8 cellular contexts compared by ENCODE assay signal in genomic region chr2:176088048-176088936, GRCh38. TPM values are rescaled to one million over a fixed set of nuclear protein-coding genes. Genes with fewer than 3 reads are reported as not detected.
DNase-seq lines count a peak whose midpoint lies in the region; ATAC-seq and TF ChIP-seq lines count a peak whose summit lies in the region.

No MANE protein-coding gene starts in this region.

- peak; percentile 63 for DNase-seq in activated CD8-positive, alpha-beta memory T cell treated with anti-CD3 and anti-CD28 coated beads for 24 hours
- DNase-seq in activated CD8-positive, alpha-beta memory T cell treated with anti-CD3 and anti-CD28 coated beads, Interleukin-2, amount 50 U/mL, for 4 hours: no peak
- DNase-seq in SW480 (ENCODE audit: low spot score) (peak; percentile 60), esophagus squamous epithelium (lab: John Stamatoyannopoulos, UW) (no peak), naive B cell (no peak)

- intact Hi-C loops in esophagus squamous epithelium (cut with DNase I): loop anchor here (10.0 kb wide), 1 partner anchor 723 kb away; no protein-coding TSS in a partner anchor

- TF ChIP-seq POLR2A in esophagus squamous epithelium (IDR thresholded peaks at IDR 0.05): no peak

- H3K4me3 ChIP-seq in esophagus squamous epithelium: peak overlapping the region in 3 of 4 donors; percentile 13 to 56 (median 25)

- H3K36me3 Mint-ChIP-seq in IgD-negative memory B cell (peaks cover 2% of the 10 kb centered on the region), naive B cell (peaks cover 4 to 16% of the 10 kb centered on the region in 2 donors)

- peak; percentile 28 to 71 (median 46) for TF ChIP-seq CTCF in esophagus squamous epithelium (IDR thresholded peaks at IDR 0.05)

- peaks cover 17 to 54% (median 18%) of the 10 kb centered on the region in 3 donors for H3K4me1 ChIP-seq in esophagus squamous epithelium

- 8 to 12% methylated on average over 6 to 33 of the region's 49 CpGs for WGBS in esophagus squamous epithelium, 2 donors

- ATAC-seq in naive B cell (ENCODE audit: low read depth in 2 of 2) (no peak), GM19452 (IDR thresholded peaks at IDR 0.05; ENCODE audit: unreplicated experiment) (no peak), GM21723 (IDR thresholded peaks at IDR 0.05; ENCODE audit: unreplicated experiment) (no peak)

- H3K27ac ChIP-seq in esophagus squamous epithelium: no peak overlapping the region

- H3K27ac Mint-ChIP-seq in IgD-negative memory B cell: peak overlapping the region; percentile 31 to 85 (median 83)
- H3K27ac Mint-ChIP-seq in naive B cell: peak overlapping the region in 5 of 6 donors; percentile 12 to 94 (median 23)

- H3K36me3 ChIP-seq in esophagus squamous epithelium: no peaks in the 10 kb centered on the region

- H3K4me3 Mint-ChIP-seq in IgD-negative memory B cell (peak overlapping the region; percentile 18 to 88 (median 40)), naive B cell (peak overlapping the region in 5 of 8 donors; percentile 34 to 67 (median 45))

- H3K27me3 ChIP-seq in esophagus squamous epithelium: peaks cover 41 to 100% (median 81%) of the 10 kb centered on the region in 4 donors

- H3K9me3 Mint-ChIP-seq in IgD-negative memory B cell (peaks cover 0 to 11% (median 0%) of the 10 kb centered on the region in 3 donors), naive B cell (peaks cover 0 to 43% (median 29%) of the 10 kb centered on the region in 7 donors)

- peaks cover 73% of the 10 kb centered on the region for H3K27me3 Mint-ChIP-seq in IgD-negative memory B cell
- H3K27me3 Mint-ChIP-seq in naive B cell: peaks cover 68 to 91% (median 84%) of the 10 kb centered on the region in 3 donors

- H3K9me3 ChIP-seq in esophagus squamous epithelium: no peaks in the 10 kb centered on the region

- H3K4me1 Mint-ChIP-seq in IgD-negative memory B cell: peaks cover 5 to 10% (median 6%) of the 10 kb centered on the region in 3 donors
- H3K4me1 Mint-ChIP-seq in naive B cell: peaks cover 11 to 13% (median 12%) of the 10 kb centered on the region in 3 donors

RNA-seq across cellular contexts. Expression of gene HOXD13, which starts 4.2 kb away (rescaled TPM):
- polyA plus RNA-seq in IgD-negative memory B cell (not detected), naive B cell (ENCODE audit: low read depth in 6 of 6) (not detected)
- not detected for total RNA-seq in esophagus squamous epithelium

RNA-seq across cellular contexts. Expression of gene EVX2, which starts 4.5 kb away (rescaled TPM):
- polyA plus RNA-seq in IgD-negative memory B cell (not detected), naive B cell (ENCODE audit: low read depth in 6 of 6) (not detected)
- total RNA-seq in esophagus squamous epithelium: not detected

RNA-seq across cellular contexts. Expression of gene HOXD12, which starts 11.3 kb away (rescaled TPM):
- polyA plus RNA-seq in IgD-negative memory B cell (not detected), naive B cell (ENCODE audit: low read depth in 6 of 6) (not detected)
- total RNA-seq in esophagus squamous epithelium: not detected

RNA-seq across cellular contexts. Expression of gene HOXD11, which starts 18.8 kb away (rescaled TPM):
- polyA plus RNA-seq in IgD-negative memory B cell (not detected), naive B cell (ENCODE audit: low read depth in 6 of 6) (not detected)
- total RNA-seq in esophagus squamous epithelium: not detected

RNA-seq across cellular contexts. Expression of gene HOXD10, which starts 28.3 kb away (rescaled TPM):
- not detected for polyA plus RNA-seq in IgD-negative memory B cell
- under 1 TPM in 2 of 4 donors, not detected in 2; 0.22 to 0.38 TPM for total RNA-seq in esophagus squamous epithelium
- polyA plus RNA-seq in naive B cell (ENCODE audit: low read depth in 6 of 6): not detected

Comparison
In these comparisons a context has a peak if more than half of its experiments do, and no peak if none do; other contexts are left out.
1. DNase-seq: peak in activated CD8-positive, alpha-beta memory T cell treated with anti-CD3 and anti-CD28 coated beads for 24 hours (single experiment) and SW480 (single experiment); none in activated CD8-positive, alpha-beta memory T cell treated with anti-CD3 and anti-CD28 coated beads, Interleukin-2, amount 50 U/mL, for 4 hours (single experiment), esophagus squamous epithelium (single experiment) and naive B cell (single experiment).